Comparison of ENCODE assay signal across 8 cellular contexts in the genomic region with DNA sequence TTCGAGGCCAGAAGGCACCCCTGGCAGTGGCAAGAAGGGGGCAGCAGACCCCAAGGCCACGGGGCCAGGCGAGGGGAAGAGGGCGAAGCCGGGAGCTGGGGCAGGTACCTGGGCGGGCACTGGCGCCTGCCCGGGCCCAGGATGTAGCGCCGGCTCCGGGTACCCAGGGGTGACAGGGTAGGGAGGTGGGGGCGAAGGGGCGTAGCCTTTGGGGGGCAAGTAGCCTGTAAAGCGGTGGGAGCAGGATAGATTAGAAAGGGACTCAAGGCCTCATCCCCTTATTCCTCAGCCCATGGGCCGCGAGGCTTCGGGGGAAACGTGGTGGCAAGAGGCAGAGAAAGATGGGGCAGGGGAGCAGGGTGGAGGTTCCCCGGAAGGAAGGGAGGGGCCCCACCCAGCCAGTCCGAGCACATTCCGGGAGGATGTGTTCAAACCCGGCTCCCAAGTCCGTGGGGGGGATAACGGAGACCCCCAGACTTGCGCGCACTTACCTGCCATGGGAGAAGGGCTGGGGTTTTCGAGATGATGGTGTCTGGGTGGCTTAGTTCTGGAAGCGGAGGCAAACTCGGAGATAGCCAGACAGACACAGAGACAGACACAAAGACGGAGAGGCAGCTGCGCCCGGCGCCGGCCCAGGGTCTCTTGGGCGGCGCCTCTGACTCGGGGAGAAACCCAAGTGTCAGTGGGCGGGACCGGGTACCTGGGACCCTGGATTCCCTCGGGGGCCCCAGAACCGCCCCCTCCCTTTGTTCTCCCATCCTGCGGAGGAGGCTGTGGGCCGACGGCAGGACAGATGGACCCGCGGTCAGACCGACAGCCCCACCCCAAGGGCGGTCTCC.
DNase-seq lines count a peak whose midpoint lies in the region; ATAC-seq lines count a peak whose summit lies in the region.

No MANE protein-coding gene starts in this region.

- no peaks in the 10 kb centered on the region for H3K9me3 ChIP-seq in iPS-15b (ENCODE audit: control insufficient read depth, insufficient read depth, low read length)

- H3K9me3 Mint-ChIP-seq in activated naive CD8-positive, alpha-beta T cell treated with anti-CD3 and anti-CD28 coated beads, Interleukin-2, amount 50 U/mL, for 24 hours = no peaks in the 10 kb centered on the region

- peak overlapping the region; percentile 81 for H3K4me3 ChIP-seq in iPS-15b (ENCODE audit: low read depth, low read length)

- peak overlapping the region; percentile 94 for H3K4me3 Mint-ChIP-seq in activated naive CD8-positive, alpha-beta T cell treated with anti-CD3 and anti-CD28 coated beads, Interleukin-2, amount 50 U/mL, for 24 hours

- peaks cover 20% of the 10 kb centered on the region for H3K4me1 Mint-ChIP-seq in activated naive CD8-positive, alpha-beta T cell treated with anti-CD3 and anti-CD28 coated beads, Interleukin-2, amount 50 U/mL, for 24 hours

- H3K27me3 ChIP-seq in iPS-15b (ENCODE audit: control insufficient read depth, insufficient read depth, low read length) = peaks cover 2% of the 10 kb centered on the region

- no peak overlapping the region for H3K9ac ChIP-seq in iPS-15b (ENCODE audit: low read depth, low read length)

- peak; percentile 33 for ATAC-seq in HG03025 (IDR thresholded peaks at IDR 0.05; ENCODE audit: low FRiP score, unreplicated experiment)
- peak; percentile 60 for ATAC-seq in activated naive CD8-positive, alpha-beta T cell treated with anti-CD3 and anti-CD28 coated beads, Interleukin-2, amount 50 U/mL, for 24 hours

- no peaks in the 10 kb centered on the region for H3K27me3 Mint-ChIP-seq in activated naive CD8-positive, alpha-beta T cell treated with anti-CD3 and anti-CD28 coated beads, Interleukin-2, amount 50 U/mL, for 24 hours

- H3K36me3 Mint-ChIP-seq in activated naive CD8-positive, alpha-beta T cell treated with anti-CD3 and anti-CD28 coated beads, Interleukin-2, amount 50 U/mL, for 24 hours (ENCODE audit: low read depth) = peaks cover 11% of the 10 kb centered on the region

- peak overlapping the region; percentile 82 for H3K27ac Mint-ChIP-seq in activated naive CD8-positive, alpha-beta T cell treated with anti-CD3 and anti-CD28 coated beads, Interleukin-2, amount 50 U/mL, for 24 hours

- H3K36me3 ChIP-seq in iPS-15b (ENCODE audit: control insufficient read depth, insufficient read depth, low read length) = peaks cover 17% of the 10 kb centered on the region

- no peaks in the 10 kb centered on the region for H3K4me1 ChIP-seq in iPS-15b (ENCODE audit: control insufficient read depth, insufficient read depth, low read length)

- DNase-seq in activated T-cell treated with anti-CD3 and anti-CD28 coated beads for 1 hour (ENCODE audit: low read depth) (peak; percentile 53), OCI-M1 (lab: John Stamatoyannopoulos, UW) (peak; percentile 61), Kasumi-1 (lab: John Stamatoyannopoulos, UW) (no peak)
- DNase-seq in activated T-cell treated with anti-CD3 and anti-CD28 coated beads, Interleukin-2, amount 50 U/mL, for 1 hour = no peak
- peak; percentile 61 for DNase-seq in activated naive CD8-positive, alpha-beta T cell treated with anti-CD3 and anti-CD28 coated beads, Interleukin-2, amount 50 U/mL, for 24 hours
- peak; percentile 77 for DNase-seq in stimulated activated CD4-positive, alpha-beta T cell treated with anti-CD3 and anti-CD28 coated beads, Interleukin-15, amount 100 ng/mL, for 24 hours

Comparison
In these comparisons a context has a peak if more than half of its experiments do, and no peak if none do; other contexts are left out.
1. DNase-seq: peak in activated T-cell treated with anti-CD3 and anti-CD28 coated beads for 1 hour (single experiment), OCI-M1 (single experiment), activated naive CD8-positive, alpha-beta T cell treated with anti-CD3 and anti-CD28 coated beads, Interleukin-2, amount 50 U/mL, for 24 hours (single experiment) and stimulated activated CD4-positive, alpha-beta T cell treated with anti-CD3 and anti-CD28 coated beads, Interleukin-15, amount 100 ng/mL, for 24 hours (single experiment); none in activated T-cell treated with anti-CD3 and anti-CD28 coated beads, Interleukin-2, amount 50 U/mL, for 1 hour (single experiment) and Kasumi-1 (0 of 2).